ENCODE assay signal across 29 cellular contexts in genomic region chr3:173587055-173587454, GRCh38.
"Had no signal": no experiment of that assay in that cellular context is flagged by ENCODE, and none has a peak within 500 bp of the region (broad histone marks: within the 10 kb centered on the region; RNA-seq: fewer than 3 reads in every experiment).

No MANE protein-coding gene starts in this region.

- H3K27ac ChIP-seq: brain microvascular endothelial cell, PC-9, VCaP had no signal

- H3K4me1 Mint-ChIP-seq: activated B cell treated with CpG ODN at 0.5 μM for 24 hours had no signal

- H3K36me3 Mint-ChIP-seq: activated CD8-positive, alpha-beta memory T cell treated with anti-CD3 and anti-CD28 coated beads, Interleukin-2, amount 10 ng/mL, durations not matched to agents 7 days and 5 days; activated naive CD4-positive, alpha-beta T cell treated with anti-CD3 and anti-CD28 coated beads, Interleukin-2, amount 10 ng/mL, durations not matched to agents 7 days and 5 days; activated naive CD8-positive, alpha-beta T cell had no signal

- DNase-seq: activated B cell treated with CpG ODN at 0.5 μM for 24 hours; activated CD4-positive, alpha-beta memory T cell treated with anti-CD3 and anti-CD28 coated beads, Interleukin-2, amount 10 ng/mL, durations not matched to agents 7 days and 5 days; activated CD4-positive, alpha-beta T cell treated with anti-CD3 and anti-CD28 coated beads for 4 hours; activated CD4-positive, CD25-positive, alpha-beta regulatory T cell treated with anti-CD3 and anti-CD28 coated beads, Interleukin-2, amount 50 U/mL, for 72 hours; activated CD8-positive, alpha-beta memory T cell treated with anti-CD3 and anti-CD28 coated beads for 24 hours; activated CD8-positive, alpha-beta memory T cell treated with anti-CD3 and anti-CD28 coated beads, Interleukin-2, amount 10 ng/mL, durations not matched to agents 7 days and 5 days; activated CD8-positive, alpha-beta memory T cell treated with anti-CD3 and anti-CD28 coated beads, Interleukin-2, amount 50 U/mL, for 48 hours; activated effector memory CD4-positive, alpha-beta T cell treated with Interleukin-2 at 50 U/mL for 16 hours; activated naive CD4-positive, alpha-beta T cell treated with anti-CD3 and anti-CD28 coated beads, Interleukin-2, amount 10 ng/mL, durations not matched to agents 7 days and 5 days; activated naive CD8-positive, alpha-beta T cell treated with anti-CD3 and anti-CD28 coated beads, Interleukin-2, amount 50 U/mL, for 24 hours; activated T-cell treated with anti-CD3 and anti-CD28 coated beads, Interleukin-2, amount 50 U/mL, for 48 hours; anterior cingulate cortex; brain microvascular endothelial cell; central memory CD4-positive, alpha-beta T cell; NCI-H1105 treated with DMSO at 0.1 percent for 48 hours; NCI-H1436 treated with DMSO at 0.1 percent for 48 hours; NCI-H1694 treated with DMSO at 0.1 percent for 48 hours; NCI-H2029; NCI-H345; NCI-H524 treated with DMSO at 0.1 percent for 48 hours; NK-92 treated with Interleukin-12 subunit alpha and Interleukin-12 subunit beta, amount 100 ng/mL, for 24 hours; PC-9; Right ventricle myocardium superior; SW 1271; T-helper 1 cell; T-helper 2 cell; T-helper 9 cell had no signal

- H2AFZ ChIP-seq: PC-9 had no signal

- H3K4me3 ChIP-seq: PC-9 had no signal

- H3K27ac Mint-ChIP-seq: activated B cell treated with CpG ODN at 0.5 μM for 24 hours; activated CD4-positive, alpha-beta memory T cell treated with anti-CD3 and anti-CD28 coated beads, Interleukin-2, amount 10 ng/mL, durations not matched to agents 7 days and 5 days; activated CD8-positive, alpha-beta memory T cell treated with anti-CD3 and anti-CD28 coated beads, Interleukin-2, amount 10 ng/mL, durations not matched to agents 7 days and 5 days; activated naive CD4-positive, alpha-beta T cell treated with anti-CD3 and anti-CD28 coated beads, Interleukin-2, amount 10 ng/mL, durations not matched to agents 7 days and 5 days; activated naive CD8-positive, alpha-beta T cell; activated naive CD8-positive, alpha-beta T cell treated with anti-CD3 and anti-CD28 coated beads, Interleukin-2, amount 50 U/mL, for 24 hours had no signal

- H3K4me2 ChIP-seq: PC-9 had no signal

- H3K36me3 ChIP-seq: brain microvascular endothelial cell had no signal

- H3K9me3 Mint-ChIP-seq: activated B cell treated with CpG ODN at 0.5 μM for 24 hours; activated CD4-positive, alpha-beta memory T cell treated with anti-CD3 and anti-CD28 coated beads, Interleukin-2, amount 10 ng/mL, durations not matched to agents 7 days and 5 days; activated naive CD4-positive, alpha-beta T cell treated with anti-CD3 and anti-CD28 coated beads, Interleukin-2, amount 10 ng/mL, durations not matched to agents 7 days and 5 days; activated naive CD8-positive, alpha-beta T cell treated with anti-CD3 and anti-CD28 coated beads, Interleukin-2, amount 50 U/mL, for 24 hours had no signal

- ATAC-seq: activated CD8-positive, alpha-beta memory T cell treated with anti-CD3 and anti-CD28 coated beads, Interleukin-2, amount 10 ng/mL, durations not matched to agents 7 days and 5 days; activated naive CD8-positive, alpha-beta T cell treated with anti-CD3 and anti-CD28 coated beads, Interleukin-2, amount 50 U/mL, for 24 hours had no signal

- H3K4me3 Mint-ChIP-seq: activated B cell treated with CpG ODN at 0.5 μM for 24 hours; activated CD4-positive, alpha-beta memory T cell treated with anti-CD3 and anti-CD28 coated beads, Interleukin-2, amount 10 ng/mL, durations not matched to agents 7 days and 5 days; activated CD8-positive, alpha-beta memory T cell treated with anti-CD3 and anti-CD28 coated beads, Interleukin-2, amount 10 ng/mL, durations not matched to agents 7 days and 5 days; activated naive CD4-positive, alpha-beta T cell treated with anti-CD3 and anti-CD28 coated beads, Interleukin-2, amount 10 ng/mL, durations not matched to agents 7 days and 5 days; activated naive CD8-positive, alpha-beta T cell; activated naive CD8-positive, alpha-beta T cell treated with anti-CD3 and anti-CD28 coated beads, Interleukin-2, amount 50 U/mL, for 24 hours had no signal

- H3K27me3 ChIP-seq: brain microvascular endothelial cell had no signal
